1 cellular context compared by ENCODE assay signal in the genomic region with DNA sequence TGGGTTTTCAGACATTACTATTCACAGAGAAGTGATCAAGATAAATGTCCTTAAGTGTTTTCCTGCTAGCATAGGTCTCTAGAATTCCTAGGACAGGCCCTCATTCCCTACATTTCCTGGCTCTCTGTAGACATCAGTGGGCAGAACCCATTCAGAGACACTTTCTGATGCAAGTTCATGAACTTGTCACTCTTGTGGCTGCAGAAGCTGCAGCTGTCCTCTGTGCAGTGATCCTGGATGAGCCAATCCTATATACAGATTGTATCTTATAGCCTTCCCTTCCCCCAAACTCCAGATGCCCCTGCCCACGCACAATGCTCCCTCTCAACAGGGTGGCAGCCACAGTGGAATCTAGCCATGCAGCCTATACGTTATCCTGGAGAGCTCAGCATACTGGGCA.
TF ChIP-seq lines count a peak whose summit lies in the region.

No MANE protein-coding gene starts in this region.

TF ChIP-seq in HCT116, 20 proteins besides CTCF, POLR2A, EP300 and RAD21 (continued from another document):
- TF ChIP-seq, protein P1, sequence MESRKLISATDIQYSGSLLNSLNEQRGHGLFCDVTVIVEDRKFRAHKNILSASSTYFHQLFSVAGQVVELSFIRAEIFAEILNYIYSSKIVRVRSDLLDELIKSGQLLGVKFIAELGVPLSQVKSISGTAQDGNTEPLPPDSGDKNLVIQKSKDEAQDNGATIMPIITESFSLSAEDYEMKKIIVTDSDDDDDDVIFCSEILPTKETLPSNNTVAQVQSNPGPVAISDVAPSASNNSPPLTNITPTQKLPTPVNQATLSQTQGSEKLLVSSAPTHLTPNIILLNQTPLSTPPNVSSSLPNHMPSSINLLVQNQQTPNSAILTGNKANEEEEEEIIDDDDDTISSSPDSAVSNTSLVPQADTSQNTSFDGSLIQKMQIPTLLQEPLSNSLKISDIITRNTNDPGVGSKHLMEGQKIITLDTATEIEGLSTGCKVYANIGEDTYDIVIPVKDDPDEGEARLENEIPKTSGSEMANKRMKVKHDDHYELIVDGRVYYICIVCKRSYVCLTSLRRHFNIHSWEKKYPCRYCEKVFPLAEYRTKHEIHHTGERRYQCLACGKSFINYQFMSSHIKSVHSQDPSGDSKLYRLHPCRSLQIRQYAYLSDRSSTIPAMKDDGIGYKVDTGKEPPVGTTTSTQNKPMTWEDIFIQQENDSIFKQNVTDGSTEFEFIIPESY (IDR thresholded peaks at IDR 0.05; ENCODE audit: extremely low read depth, insufficient replicate concordance, low read length): no peak
- TF ChIP-seq, protein P2, sequence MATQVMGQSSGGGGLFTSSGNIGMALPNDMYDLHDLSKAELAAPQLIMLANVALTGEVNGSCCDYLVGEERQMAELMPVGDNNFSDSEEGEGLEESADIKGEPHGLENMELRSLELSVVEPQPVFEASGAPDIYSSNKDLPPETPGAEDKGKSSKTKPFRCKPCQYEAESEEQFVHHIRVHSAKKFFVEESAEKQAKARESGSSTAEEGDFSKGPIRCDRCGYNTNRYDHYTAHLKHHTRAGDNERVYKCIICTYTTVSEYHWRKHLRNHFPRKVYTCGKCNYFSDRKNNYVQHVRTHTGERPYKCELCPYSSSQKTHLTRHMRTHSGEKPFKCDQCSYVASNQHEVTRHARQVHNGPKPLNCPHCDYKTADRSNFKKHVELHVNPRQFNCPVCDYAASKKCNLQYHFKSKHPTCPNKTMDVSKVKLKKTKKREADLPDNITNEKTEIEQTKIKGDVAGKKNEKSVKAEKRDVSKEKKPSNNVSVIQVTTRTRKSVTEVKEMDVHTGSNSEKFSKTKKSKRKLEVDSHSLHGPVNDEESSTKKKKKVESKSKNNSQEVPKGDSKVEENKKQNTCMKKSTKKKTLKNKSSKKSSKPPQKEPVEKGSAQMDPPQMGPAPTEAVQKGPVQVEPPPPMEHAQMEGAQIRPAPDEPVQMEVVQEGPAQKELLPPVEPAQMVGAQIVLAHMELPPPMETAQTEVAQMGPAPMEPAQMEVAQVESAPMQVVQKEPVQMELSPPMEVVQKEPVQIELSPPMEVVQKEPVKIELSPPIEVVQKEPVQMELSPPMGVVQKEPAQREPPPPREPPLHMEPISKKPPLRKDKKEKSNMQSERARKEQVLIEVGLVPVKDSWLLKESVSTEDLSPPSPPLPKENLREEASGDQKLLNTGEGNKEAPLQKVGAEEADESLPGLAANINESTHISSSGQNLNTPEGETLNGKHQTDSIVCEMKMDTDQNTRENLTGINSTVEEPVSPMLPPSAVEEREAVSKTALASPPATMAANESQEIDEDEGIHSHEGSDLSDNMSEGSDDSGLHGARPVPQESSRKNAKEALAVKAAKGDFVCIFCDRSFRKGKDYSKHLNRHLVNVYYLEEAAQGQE (IDR thresholded peaks at IDR 0.05; ENCODE audit: low read depth): no peak
- TF ChIP-seq, protein P3, sequence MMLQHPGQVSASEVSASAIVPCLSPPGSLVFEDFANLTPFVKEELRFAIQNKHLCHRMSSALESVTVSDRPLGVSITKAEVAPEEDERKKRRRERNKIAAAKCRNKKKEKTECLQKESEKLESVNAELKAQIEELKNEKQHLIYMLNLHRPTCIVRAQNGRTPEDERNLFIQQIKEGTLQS (IDR thresholded peaks at IDR 0.05): no peak
- TF ChIP-seq SIN3A (IDR thresholded peaks at IDR 0.05; ENCODE audit: low read depth): no peak
TF ChIP-seq in HCT116: peak in this region for 0.
